Comparison of ENCODE assay signal across 20 cellular contexts in genomic region chr6:40350942-40351217, GRCh38.
DNase-seq lines count a peak whose midpoint lies in the region; ATAC-seq, FAIRE-seq and TF ChIP-seq lines count a peak whose summit lies in the region.
"Had no signal": no experiment of that assay in that cellular context is flagged by ENCODE, and none has a peak within 500 bp of the region (broad histone marks: within the 10 kb centered on the region; RNA-seq: fewer than 3 reads in every experiment).

No MANE protein-coding gene starts in this region.

- TF ChIP-seq POLR2A in IMR-90 (IDR thresholded peaks at IDR 0.05; ENCODE audit: low read depth, low read length) (no peak), K562 (conservative IDR thresholded peaks at IDR 0.05) (no peak), esophagus muscularis mucosa (IDR thresholded peaks at IDR 0.05; ENCODE audit: low read depth) (no peak)

- H3K79me1 ChIP-seq in IMR-90 (ENCODE audit: low read depth in 1 of 2, low read length in 2 of 2), result no peaks in the 10 kb centered on the region
- peaks cover 4% of the 10 kb centered on the region for H3K79me1 ChIP-seq in trophoblast cell (ENCODE audit: low read length)

- TF ChIP-seq CTCF in IMR-90 (conservative IDR thresholded peaks at IDR 0.05; ENCODE audit: low read depth, low read length), result no peak
- no peak for TF ChIP-seq CTCF in K562 (IDR thresholded peaks at IDR 0.05 in 2 of 3, conservative IDR thresholded peaks at IDR 0.05 in 1 of 3; ENCODE audit: insufficient read depth in 2 of 3, low read depth in 1 of 3, low read length in 3 of 3)
- TF ChIP-seq CTCF in esophagus muscularis mucosa (IDR thresholded peaks at IDR 0.05), result no peak

- POLR2A ChIA-PET in IMR-90 (lab: Charles Lee; ENCODE audit: unreplicated experiment) (no interaction called here), K562 (lab: Yijun Ruan, JAX) (no interaction called here)

- H3K4me2 ChIP-seq in IMR-90 (ENCODE audit: low read depth, low read length), result no peak overlapping the region
- H3K4me2 ChIP-seq in K562 (ENCODE audit: insufficient read depth, low read length), result no peak overlapping the region
- no peak overlapping the region for H3K4me2 ChIP-seq in trophoblast cell (ENCODE audit: low read length)

- H3K9me1 ChIP-seq in IMR-90 (ENCODE audit: insufficient read depth, low read length), result no peaks in the 10 kb centered on the region
- no peaks in the 10 kb centered on the region for H3K9me1 ChIP-seq in K562 (ENCODE audit: control insufficient read depth, insufficient read depth, low read length)

- TF ChIP-seq RAD21 in IMR-90 (IDR thresholded peaks at IDR 0.05; ENCODE audit: low read length) (no peak), K562 (CRISPR knock-in tag; conservative IDR thresholded peaks at IDR 0.05 in 1 of 2, IDR thresholded peaks at IDR 0.05 in 1 of 2) (no peak)

- no peak overlapping the region for H3K4ac ChIP-seq in IMR-90 (ENCODE audit: low read depth, low read length)
- no peak overlapping the region for H3K4ac ChIP-seq in trophoblast cell (ENCODE audit: low read depth, low read length)

- H2AK5ac ChIP-seq in IMR-90 (ENCODE audit: low read depth, low read length) (no peak overlapping the region), trophoblast cell (ENCODE audit: low read length) (no peak overlapping the region)

- H3K36me3 ChIP-seq in IMR-90 (ENCODE audit: control insufficient read depth, insufficient read depth, low read length), result no peaks in the 10 kb centered on the region
- H3K36me3 ChIP-seq in K562 (ENCODE audit: control insufficient read depth, insufficient read depth, low read length), result no peaks in the 10 kb centered on the region
- H3K36me3 ChIP-seq in esophagus muscularis mucosa, result no peaks in the 10 kb centered on the region
- H3K36me3 ChIP-seq in trophoblast cell (ENCODE audit: control insufficient read depth in 1 of 2, insufficient read depth in 2 of 2, low read length in 2 of 2), result no peaks in the 10 kb centered on the region
- H3K36me3 ChIP-seq: BE2C had no signal

- no peak overlapping the region for H4K8ac ChIP-seq in IMR-90 (ENCODE audit: low read depth in 2 of 2, low read length in 2 of 2)
- no peak overlapping the region for H4K8ac ChIP-seq in trophoblast cell (ENCODE audit: low read depth, low read length)

- peak; percentile 79 for FAIRE-seq in K562 (lab: Jason Lieb, UNC)

- DNase-seq in IMR-90 (no peak), K562 (ENCODE audit: extremely low read depth in 1 of 4, low spot score in 3 of 4) (no peak), esophagus muscularis mucosa (ENCODE audit: extremely low spot score) (peak; percentile 55), trophoblast cell (no peak), SK-N-DZ (ENCODE audit: low spot score) (no peak), iPS-NIHi7 (ENCODE audit: extremely low spot score) (no peak)
- DNase-seq in stimulated activated CD4-positive, alpha-beta T cell treated with anti-CD3 and anti-CD28 coated beads, Interleukin-15, amount 100 ng/mL, for 24 hours, result no peak
- DNase-seq: BE2C; C1 segment of cervical spinal cord; CD4-positive, CD25-positive, alpha-beta regulatory T cell; CD8-positive, alpha-beta memory T cell; COR-L47; DMS 273 treated with DMSO at 0.1 percent for 48 hours; DMS53; EL; GOT3; H9; KG1 had no signal

- H2BK15ac ChIP-seq in IMR-90 (ENCODE audit: low read depth, low read length), result no peak overlapping the region

- no peak overlapping the region for H2AK9ac ChIP-seq in IMR-90 (replicated peaks; ENCODE audit: low read depth, low read length, poor library complexity)

- BruUV-seq in IMR-90 (replicated peaks; lab: Mats Ljungman, UMichigan), result no TSS peak
- no TSS peak for BruUV-seq in K562 (replicated peaks; lab: Mats Ljungman, UMichigan)

- H4K91ac ChIP-seq in IMR-90 (ENCODE audit: insufficient read depth, low read depth, low read length), result no peak overlapping the region
- no peak overlapping the region for H4K91ac ChIP-seq in trophoblast cell (ENCODE audit: low read depth, low read length)

- no peak for TF ChIP-seq EP300 in K562 (IDR thresholded peaks at IDR 0.05; ENCODE audit: low read length)
- TF ChIP-seq EP300 in esophagus muscularis mucosa (IDR thresholded peaks at IDR 0.05), result no peak

- intact Hi-C loops in IMR-90 (cut with micrococcal nuclease), result no loop called here
- intact Hi-C loops in K562 (cut with micrococcal nuclease), result no loop called here
- intact Hi-C loops in esophagus muscularis mucosa (cut with DNase I), result no loop called here

- H4K12ac ChIP-seq in trophoblast cell (ENCODE audit: low read depth, low read length), result no peak overlapping the region

- WGBS in IMR-90 (ENCODE audit: extremely low coverage in 2 of 2, insufficient read length in 1 of 2), 2 experiments, result no CpG with 5 or more reads among the region's 3 CpGs
- 15% methylated on average over 3 of the region's 3 CpGs for WGBS in K562 (ENCODE audit: insufficient coverage, low coverage, missing lambda C conversion rate)
- WGBS in esophagus muscularis mucosa, result 93% methylated on average over 3 of the region's 3 CpGs
- no CpG with 5 or more reads among the region's 3 CpGs for WGBS in trophoblast cell (ENCODE audit: extremely low coverage, insufficient coverage, insufficient read length)

- no peak overlapping the region for H3K14ac ChIP-seq in IMR-90 (replicated peaks; ENCODE audit: low read depth, low read length)
- no peak overlapping the region for H3K14ac ChIP-seq in trophoblast cell (ENCODE audit: low read length)

- dilution Hi-C loops in IMR-90 (cut with HindIII; ENCODE audit: low sequenced_read_pairs, unreplicated experiment), result no loop called here

- in situ Hi-C loops in IMR-90 (cut with MboI; ENCODE audit: low sequenced_read_pairs) (no loop called here), K562 (cut with MboI) (no loop called here)

- H3K27ac ChIP-seq in IMR-90 (ENCODE audit: insufficient read depth, low read length) (no peak overlapping the region), K562 (ENCODE audit: extremely low read depth, low read depth, low read length) (no peak overlapping the region), esophagus muscularis mucosa (replicated peaks in 1 of 4) (no peak overlapping the region), trophoblast cell (ENCODE audit: low read depth, low read length) (no peak overlapping the region)
- H3K27ac ChIP-seq: HL-60 had no signal

- peak overlapping the region; percentile 50 for H2BK5ac ChIP-seq in IMR-90 (ENCODE audit: low read depth, low read length, poor library complexity, severe bottlenecking)
- H2BK5ac ChIP-seq in trophoblast cell (ENCODE audit: low read depth, low read length, poor library complexity), result no peak overlapping the region

- H3K9me3 ChIP-seq in IMR-90 (ENCODE audit: control insufficient read depth, insufficient read depth, low read length) (no peaks in the 10 kb centered on the region), K562 (replicated peaks; ENCODE audit: control insufficient read depth, insufficient read depth, low read depth, low read length) (no peaks in the 10 kb centered on the region), esophagus muscularis mucosa (no peaks in the 10 kb centered on the region), trophoblast cell (ENCODE audit: insufficient read depth, low read depth, low read length) (peaks cover 2% of the 10 kb centered on the region)
- H3K9me3 ChIP-seq: BE2C had no signal

- no peaks in the 10 kb centered on the region for H3K4me1 ChIP-seq in IMR-90 (ENCODE audit: control insufficient read depth, insufficient read depth, low read length)
- no peaks in the 10 kb centered on the region; a peak in 1 of 5 replicates for H3K4me1 ChIP-seq in K562 (replicated peaks in 1 of 2; ENCODE audit: control insufficient read depth in 2 of 2, insufficient read depth in 2 of 2, low read length in 2 of 2)
- no peaks in the 10 kb centered on the region for H3K4me1 ChIP-seq in esophagus muscularis mucosa
- peaks cover 2 to 22% of the 10 kb centered on the region in 2 experiments for H3K4me1 ChIP-seq in trophoblast cell (ENCODE audit: control insufficient read depth in 1 of 2, insufficient read depth in 2 of 2, low read length in 2 of 2)
- H3K4me1 ChIP-seq: BE2C had no signal

- CTCF ChIA-PET in IMR-90 (lab: Yijun Ruan, JAX), result no interaction called here
- CTCF ChIA-PET in K562 (lab: Yijun Ruan, JAX; ENCODE audit: low intra/inter-chr PET ratio), result no interaction called here

- no peak overlapping the region for H3K56ac ChIP-seq in IMR-90 (ENCODE audit: extremely low read depth, insufficient read depth, low read length)

- H4K5ac ChIP-seq in IMR-90 (ENCODE audit: low read depth, low read length), result no peak overlapping the region

- peak overlapping the region; percentile 11 for H2AFZ ChIP-seq in IMR-90 (replicated peaks; ENCODE audit: low read length, poor library complexity)
- no peak overlapping the region for H2AFZ ChIP-seq in K562 (ENCODE audit: low read depth, low read length)
- no peak overlapping the region for H2AFZ ChIP-seq in trophoblast cell (ENCODE audit: insufficient read depth, low read length, poor library complexity)

- H3K79me2 ChIP-seq in K562 (ENCODE audit: control insufficient read depth, insufficient read depth, low read length) (no peaks in the 10 kb centered on the region), trophoblast cell (ENCODE audit: control insufficient read depth, insufficient read depth, low read length, poor library complexity) (no peaks in the 10 kb centered on the region)

- no peak overlapping the region for H3K23ac ChIP-seq in IMR-90 (ENCODE audit: low read depth, low read length)
- peak overlapping the region; percentile 38 for H3K23ac ChIP-seq in trophoblast cell (ENCODE audit: low read length)

- no peak overlapping the region for H3K9ac ChIP-seq in IMR-90 (ENCODE audit: low read depth, low read length)
- no peak overlapping the region for H3K9ac ChIP-seq in K562 (ENCODE audit: insufficient read depth in 1 of 2, low read depth in 2 of 2, low read length in 2 of 2)
- H3K9ac ChIP-seq in trophoblast cell (ENCODE audit: low read length), result no peak overlapping the region

- H2BK120ac ChIP-seq in IMR-90 (ENCODE audit: low read depth, low read length) (no peak overlapping the region), trophoblast cell (ENCODE audit: insufficient read depth, low read length, poor library complexity) (no peak overlapping the region)

- H3K18ac ChIP-seq in IMR-90 (ENCODE audit: low read depth, low read length) (no peak overlapping the region), trophoblast cell (ENCODE audit: low read length) (no peak overlapping the region)

- no peak overlapping the region for H2BK20ac ChIP-seq in IMR-90 (ENCODE audit: low read depth, low read length)

- H3K4me3 ChIP-seq in IMR-90 (ENCODE audit: insufficient read depth, low read depth, low read length), result no peak overlapping the region
- no peak overlapping the region for H3K4me3 ChIP-seq in K562
- no peak overlapping the region for H3K4me3 ChIP-seq in esophagus muscularis mucosa
- H3K4me3 ChIP-seq in trophoblast cell (ENCODE audit: low read depth, low read length), result no peak overlapping the region

- H3K27me3 ChIP-seq in IMR-90 (ENCODE audit: control insufficient read depth, insufficient read depth, low read length) (no peaks in the 10 kb centered on the region), K562 (ENCODE audit: control insufficient read depth in 2 of 2, insufficient read depth in 2 of 2, low read length in 2 of 2) (peaks cover 0 to 5% of the 10 kb centered on the region in 2 experiments; a peak in 2 of 5 replicates), esophagus muscularis mucosa (peaks cover 0 to 14% (median 0%) of the 10 kb centered on the region in 4 donors), trophoblast cell (ENCODE audit: insufficient read depth, low read length) (no peaks in the 10 kb centered on the region)
- H3K27me3 ChIP-seq: BE2C had no signal

- H2BK12ac ChIP-seq in trophoblast cell (ENCODE audit: low read length), result no peak overlapping the region

- ATAC-seq in IMR-90 (ENCODE audit: low read depth) (no peak), K562 (no peak), GM19455 (IDR thresholded peaks at IDR 0.05; ENCODE audit: unreplicated experiment) (no peak)

- H4K20me1 ChIP-seq in IMR-90 (ENCODE audit: insufficient read depth, low read length), result no peaks in the 10 kb centered on the region
- H4K20me1 ChIP-seq in K562 (replicated peaks; ENCODE audit: control insufficient read depth, insufficient read depth, low read length), result peaks cover 7% of the 10 kb centered on the region; the same call in 1 of the 2 replicates
